8 cellular contexts compared by ENCODE assay signal in the genomic region with DNA sequence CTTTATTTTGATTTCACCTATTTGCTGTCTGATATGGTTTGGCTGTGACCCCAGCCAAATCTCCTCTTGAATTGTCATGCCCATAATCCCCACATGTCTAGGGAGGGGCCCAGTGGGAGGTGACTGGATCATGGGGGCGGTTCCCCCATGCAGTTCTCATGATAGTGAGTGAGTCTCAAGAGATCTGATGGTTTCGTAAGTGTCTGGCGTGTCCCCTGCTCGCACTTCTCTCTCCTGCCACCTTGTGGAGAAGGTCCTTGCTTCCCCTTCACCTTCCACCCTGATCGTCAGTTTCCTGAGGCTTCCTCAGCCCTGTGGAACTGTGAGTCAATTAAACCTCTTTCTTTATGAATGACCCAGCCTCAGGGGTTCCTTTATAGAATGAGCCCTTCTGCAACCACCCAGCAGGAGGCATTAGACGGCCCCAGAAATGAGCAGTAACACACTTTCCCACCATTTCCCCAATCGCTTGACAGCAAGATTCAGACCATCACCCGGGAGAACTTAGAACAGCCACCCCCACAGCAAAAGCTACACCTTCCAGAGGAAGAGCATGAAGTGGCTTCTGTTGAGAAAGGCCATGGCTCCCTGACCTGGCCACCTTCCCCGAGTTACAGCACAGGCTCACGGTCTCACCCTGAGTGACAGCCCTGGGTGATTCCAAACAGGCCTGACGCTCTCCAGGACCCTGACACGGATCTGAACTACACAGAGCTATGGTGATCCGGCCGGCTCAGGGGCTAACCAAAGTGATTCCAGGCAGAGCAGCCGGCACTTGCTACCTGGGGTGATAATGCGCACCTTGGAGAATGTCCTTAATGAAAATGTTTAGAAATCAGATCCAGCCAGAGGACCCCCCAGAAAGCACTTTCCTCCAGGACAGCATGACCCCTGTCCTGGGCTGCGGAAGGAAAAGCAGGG.
DNase-seq lines count a peak whose midpoint lies in the region; ATAC-seq, FAIRE-seq and TF ChIP-seq lines count a peak whose summit lies in the region.

No MANE protein-coding gene starts in this region.

- TF ChIP-seq CTCF in Caco-2 (IDR thresholded peaks at IDR 0.05; ENCODE audit: insufficient read depth in 1 of 2, low read depth in 1 of 2, low read length in 1 of 2, severe bottlenecking in 1 of 2, unreplicated experiment in 1 of 2) (peak; percentile 50 to 58), LNCaP clone FGC (IDR thresholded peaks at IDR 0.05; ENCODE audit: control insufficient read depth, extremely low read depth, insufficient read depth) (peak; percentile 71), mammary epithelial cell (conservative IDR thresholded peaks at IDR 0.05 in 1 of 2, IDR thresholded peaks at IDR 0.05 in 1 of 2; ENCODE audit: extremely low read depth in 1 of 2, insufficient read depth in 1 of 2, low read depth in 1 of 2, low read length in 2 of 2) (peak; percentile 31 to 81), HepG2 (CRISPR knock-in tag; IDR thresholded peaks at IDR 0.05) (peak; percentile 78)

- H4K20me1 ChIP-seq in mammary epithelial cell (ENCODE audit: insufficient read depth, low read length) (no peaks in the 10 kb centered on the region), HepG2 (ENCODE audit: insufficient read depth, low read length) (no peaks in the 10 kb centered on the region)

- peak; percentile 74 to 75 for DNase-seq in Caco-2
- DNase-seq in LNCaP clone FGC (ENCODE audit: low read depth) = peak; percentile 18
- DNase-seq in SHP77 (lab: John Stamatoyannopoulos, UW) = peak; percentile 32 to 53
- DNase-seq in mammary epithelial cell = peak; percentile 76
- peak; percentile 67 for DNase-seq in HepG2 (ENCODE audit: low spot score)
- peak; percentile 1 to 20 for DNase-seq in stimulated activated CD8-positive, alpha-beta memory T cell treated with anti-CD3 and anti-CD28 coated beads, Interleukin-7, amount 100 ng/mL, for 48 hours (ENCODE audit: extremely low read depth in 1 of 2, low read depth in 1 of 2)
- DNase-seq in effector CD8-positive, alpha-beta T cell (lab: John Stamatoyannopoulos, UW) = no peak

- H3K4me1 ChIP-seq in Caco-2 (no peaks in the 10 kb centered on the region; the same call in 1 of the 2 replicates), mammary epithelial cell (ENCODE audit: insufficient read depth, low read length) (no peaks in the 10 kb centered on the region), HepG2 (ENCODE audit: insufficient read depth, low read length) (peaks cover 7% of the 10 kb centered on the region; the same call in 1 of the 2 replicates)

- TF ChIP-seq EP300 in HepG2 (IDR thresholded peaks at IDR 0.05; ENCODE audit: low read depth in 2 of 2, low read length in 2 of 2) (no peak), HepG2 (CRISPR knock-in tag; IDR thresholded peaks at IDR 0.05; ENCODE audit: borderline replicate concordance) (no peak)

- no peak overlapping the region for H3K27ac Mint-ChIP-seq in Caco-2 (ENCODE audit: unreplicated experiment)

- no peaks in the 10 kb centered on the region for H3K9me3 Mint-ChIP-seq in Caco-2 (ENCODE audit: unreplicated experiment)

- H3K9ac ChIP-seq in mammary epithelial cell (ENCODE audit: insufficient read depth, low read length) (no peak overlapping the region), HepG2 (ENCODE audit: insufficient read depth, low read depth, low read length) (no peak overlapping the region)

- in situ Hi-C loops in mammary epithelial cell (cut with MboI; ENCODE audit: low sequenced_read_pairs in 2 of 2) = loop anchor here in 1 of 2 donors (10.0 kb wide), 1 partner anchor 104 kb away; no protein-coding TSS in a partner anchor
- in situ Hi-C loops in HepG2 (cut with HindIII; ENCODE audit: extremely low pct_ligation_motif_present, low pct_unique_long_range_greater_than_20kb) = loop anchor here (5.0 to 10.0 kb wide), 2 partner anchors 909 to 1066 kb away; no protein-coding TSS in a partner anchor

- intact Hi-C loops in Caco-2 (cut with micrococcal nuclease; ENCODE audit: unreplicated experiment) (loop anchor here (1.0 to 2.0 kb wide), 3 partner anchors 270 to 1064 kb away; no protein-coding TSS in a partner anchor), mammary epithelial cell (cut with micrococcal nuclease) (loop anchor here (1.0 to 10.0 kb wide), 8 partner anchors 21 to 1064 kb away; a partner anchor contains a TSS), HepG2 (cut with micrococcal nuclease; ENCODE audit: unreplicated experiment) (no loop called here)

- peak; percentile 80 for ATAC-seq in HepG2
- no peak for ATAC-seq in HG02884 (IDR thresholded peaks at IDR 0.05; ENCODE audit: unreplicated experiment)

- no TSS peak for BruUV-seq in Caco-2 (replicated peaks; lab: Mats Ljungman, UMichigan)
- BruUV-seq in mammary epithelial cell (replicated peaks; lab: Mats Ljungman, UMichigan) = no TSS peak
- BruUV-seq in HepG2 (replicated peaks; lab: Mats Ljungman, UMichigan) = no TSS peak

- TF ChIP-seq POLR2A in HepG2 (IDR thresholded peaks at IDR 0.05; ENCODE audit: insufficient read depth in 1 of 2, low read depth in 2 of 2, low read length in 2 of 2) = no peak

- H3K9me3 ChIP-seq in Caco-2 (no peaks in the 10 kb centered on the region), mammary epithelial cell (replicated peaks; ENCODE audit: insufficient read depth, low read length) (no peaks in the 10 kb centered on the region), HepG2 (ENCODE audit: low read length) (no peaks in the 10 kb centered on the region)

- H3K4me2 ChIP-seq in mammary epithelial cell (ENCODE audit: insufficient read depth, low read depth, low read length) = no peak overlapping the region
- no peak overlapping the region for H3K4me2 ChIP-seq in HepG2 (ENCODE audit: low read depth, low read length)

- TF ChIP-seq RAD21 in HepG2 (CRISPR knock-in tag; IDR thresholded peaks at IDR 0.05) = peak; percentile 31; the same call in 1 of the 2 replicates

- H3K79me2 ChIP-seq in mammary epithelial cell (ENCODE audit: insufficient read depth, low read length) (no peaks in the 10 kb centered on the region), HepG2 (ENCODE audit: insufficient read depth, low read length) (no peaks in the 10 kb centered on the region)

- 57% methylated on average over 13 of the region's 17 CpGs for WGBS in mammary epithelial cell (ENCODE audit: low coverage, missing lambda C conversion rate)
- 25% methylated on average over 11 of the region's 17 CpGs for WGBS in HepG2 (ENCODE audit: low lambda C conversion rate)

- peaks cover 21% of the 10 kb centered on the region for H3K27me3 Mint-ChIP-seq in Caco-2 (ENCODE audit: insufficient read depth, unreplicated experiment)

- H3K4me3 ChIP-seq in Caco-2 (ENCODE audit: low read depth, low read length) = no peak overlapping the region
- no peak overlapping the region for H3K4me3 ChIP-seq in LNCaP clone FGC (ENCODE audit: low read depth, low read length)
- H3K4me3 ChIP-seq in mammary epithelial cell (replicated peaks in 1 of 3; ENCODE audit: insufficient read depth in 1 of 3, low read depth in 2 of 3, low read length in 3 of 3) = no peak overlapping the region
- no peak overlapping the region for H3K4me3 ChIP-seq in HepG2 (replicated peaks in 1 of 3; ENCODE audit: insufficient read depth in 1 of 3, low read depth in 2 of 3, low read length in 3 of 3)

- H3K27me3 ChIP-seq in Caco-2 (replicated peaks; ENCODE audit: control insufficient read depth, insufficient read depth, low read length) (no peaks in the 10 kb centered on the region), mammary epithelial cell (ENCODE audit: insufficient read depth, low read length) (peaks cover under 1% of the 10 kb centered on the region), HepG2 (ENCODE audit: control insufficient read depth in 1 of 2, insufficient read depth in 2 of 2, low read length in 2 of 2) (peaks cover 1 to 36% of the 10 kb centered on the region in 2 experiments; a peak in 3 of 5 replicates)

- H2AFZ ChIP-seq in mammary epithelial cell (ENCODE audit: low read depth, low read length) (no peak overlapping the region), HepG2 (ENCODE audit: low read length) (no peak overlapping the region)

- H3K4me1 Mint-ChIP-seq in Caco-2 (ENCODE audit: low read depth, unreplicated experiment) = no peaks in the 10 kb centered on the region

- POLR2A ChIA-PET in Caco-2 (lab: Charles Lee) = no interaction called here
- POLR2A ChIA-PET in HepG2 (lab: Yijun Ruan, JAX) = no interaction called here

- H3K27ac ChIP-seq in mammary epithelial cell (ENCODE audit: insufficient read depth, low read depth, low read length) = no peak overlapping the region
- H3K27ac ChIP-seq in HepG2 (ENCODE audit: extremely low read length, insufficient read depth, low read length) = no peak overlapping the region

- H3K36me3 ChIP-seq in Caco-2 (ENCODE audit: control insufficient read depth, insufficient read depth, low read length) = no peaks in the 10 kb centered on the region
- no peaks in the 10 kb centered on the region for H3K36me3 ChIP-seq in mammary epithelial cell (ENCODE audit: insufficient read depth, low read length)
- H3K36me3 ChIP-seq in HepG2 (replicated peaks in 1 of 2; ENCODE audit: control insufficient read depth in 1 of 2, insufficient read depth in 2 of 2, low read length in 2 of 2) = no peaks in the 10 kb centered on the region

- no peak overlapping the region for H3K4me3 Mint-ChIP-seq in Caco-2 (ENCODE audit: unreplicated experiment)

- FAIRE-seq in HepG2 (lab: Jason Lieb, UNC) = peak; percentile 97

- dilution Hi-C loops in mammary epithelial cell (cut with HindIII; ENCODE audit: low sequenced_read_pairs) = no loop called here

- H3K36me3 Mint-ChIP-seq in Caco-2 (ENCODE audit: insufficient read depth, unreplicated experiment) = no peaks in the 10 kb centered on the region

- CTCF ChIA-PET in Caco-2 (lab: Charles Lee) (no interaction called here), mammary epithelial cell (lab: Charles Lee; ENCODE audit: low non-redundant PET) (no interaction called here), HepG2 (lab: Yijun Ruan, JAX; ENCODE audit: low intra/inter-chr PET ratio, low total read pairs) (interaction anchor here (1.0 to 1.6 kb wide), 4 partner anchors 109 to 1064 kb away, joined by 3 to 12 read pairs (median 4); no protein-coding TSS in a partner anchor)

TF ChIP-seq in HepG2, 621 proteins besides CTCF, POLR2A, EP300 and RAD21 (continues in another document):
- TF ChIP-seq ZNF614 (CRISPR knock-in tag; IDR thresholded peaks at IDR 0.05; ENCODE audit: borderline replicate concordance) (no peak), DPF2 (CRISPR knock-in tag; IDR thresholded peaks at IDR 0.05; ENCODE audit: borderline replicate concordance, low read depth) (no peak), ERF (CRISPR knock-in tag; IDR thresholded peaks at IDR 0.05) (no peak), PPARG (CRISPR knock-in tag; conservative IDR thresholded peaks at IDR 0.05) (no peak), NCOR1 (IDR thresholded peaks at IDR 0.05; ENCODE audit: borderline replicate concordance, low read length) (no peak), GTF2F1 (IDR thresholded peaks at IDR 0.05; ENCODE audit: low read length) (no peak)
- TF ChIP-seq, protein P1, sequence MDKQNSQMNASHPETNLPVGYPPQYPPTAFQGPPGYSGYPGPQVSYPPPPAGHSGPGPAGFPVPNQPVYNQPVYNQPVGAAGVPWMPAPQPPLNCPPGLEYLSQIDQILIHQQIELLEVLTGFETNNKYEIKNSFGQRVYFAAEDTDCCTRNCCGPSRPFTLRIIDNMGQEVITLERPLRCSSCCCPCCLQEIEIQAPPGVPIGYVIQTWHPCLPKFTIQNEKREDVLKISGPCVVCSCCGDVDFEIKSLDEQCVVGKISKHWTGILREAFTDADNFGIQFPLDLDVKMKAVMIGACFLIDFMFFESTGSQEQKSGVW (CRISPR knock-in tag; IDR thresholded peaks at IDR 0.05; ENCODE audit: borderline replicate concordance) = no peak
